In the genomic region with DNA sequence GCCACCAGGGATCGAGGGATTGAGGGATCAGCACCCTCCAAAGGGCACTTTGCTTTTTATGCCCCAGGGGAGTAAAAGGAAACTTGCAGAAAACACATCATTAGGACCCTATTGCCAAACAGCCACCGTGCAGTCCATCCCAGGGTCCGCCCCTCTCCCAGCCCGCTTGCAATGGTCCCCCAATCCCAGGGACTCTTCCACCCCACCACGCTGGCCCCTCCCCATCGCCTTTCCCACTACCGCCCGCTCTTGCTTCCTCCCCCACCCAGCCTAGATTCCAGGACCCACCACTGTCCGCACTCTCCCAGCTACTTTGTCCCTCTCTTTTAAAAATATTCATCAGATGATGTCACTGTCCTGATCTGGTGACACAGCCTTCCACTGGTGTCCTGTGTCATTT, we compare ENCODE assay signal across 2 cellular contexts.
TF ChIP-seq lines count a peak whose summit lies in the region.

No MANE protein-coding gene starts in this region.

TF ChIP-seq in GM23338, 12 proteins besides CTCF, POLR2A, EP300 and RAD21 (continued from another document):
- TF ChIP-seq REST (IDR thresholded peaks at IDR 0.05; ENCODE audit: unreplicated experiment), result no peak
- TF ChIP-seq ZNF331 (CRISPR knock-in tag; IDR thresholded peaks at IDR 0.05; ENCODE audit: low read depth), result no peak
- no peak for TF ChIP-seq CREB1 (CRISPR knock-in tag; IDR thresholded peaks at IDR 0.05; ENCODE audit: low read depth)
- TF ChIP-seq, protein P1, sequence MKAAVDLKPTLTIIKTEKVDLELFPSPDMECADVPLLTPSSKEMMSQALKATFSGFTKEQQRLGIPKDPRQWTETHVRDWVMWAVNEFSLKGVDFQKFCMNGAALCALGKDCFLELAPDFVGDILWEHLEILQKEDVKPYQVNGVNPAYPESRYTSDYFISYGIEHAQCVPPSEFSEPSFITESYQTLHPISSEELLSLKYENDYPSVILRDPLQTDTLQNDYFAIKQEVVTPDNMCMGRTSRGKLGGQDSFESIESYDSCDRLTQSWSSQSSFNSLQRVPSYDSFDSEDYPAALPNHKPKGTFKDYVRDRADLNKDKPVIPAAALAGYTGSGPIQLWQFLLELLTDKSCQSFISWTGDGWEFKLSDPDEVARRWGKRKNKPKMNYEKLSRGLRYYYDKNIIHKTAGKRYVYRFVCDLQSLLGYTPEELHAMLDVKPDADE (IDR thresholded peaks at IDR 0.05), result no peak
- no peak for TF ChIP-seq ZNF114 (CRISPR knock-in tag; IDR thresholded peaks at IDR 0.05)
- TF ChIP-seq NANOG (IDR thresholded peaks at IDR 0.05; ENCODE audit: borderline replicate concordance), result no peak
TF ChIP-seq in GM23338: peak in this region for 0.

TF ChIP-seq in K562, 482 proteins besides CTCF, POLR2A, EP300 and RAD21 (continued from another document):
- TF ChIP-seq, protein P2, sequence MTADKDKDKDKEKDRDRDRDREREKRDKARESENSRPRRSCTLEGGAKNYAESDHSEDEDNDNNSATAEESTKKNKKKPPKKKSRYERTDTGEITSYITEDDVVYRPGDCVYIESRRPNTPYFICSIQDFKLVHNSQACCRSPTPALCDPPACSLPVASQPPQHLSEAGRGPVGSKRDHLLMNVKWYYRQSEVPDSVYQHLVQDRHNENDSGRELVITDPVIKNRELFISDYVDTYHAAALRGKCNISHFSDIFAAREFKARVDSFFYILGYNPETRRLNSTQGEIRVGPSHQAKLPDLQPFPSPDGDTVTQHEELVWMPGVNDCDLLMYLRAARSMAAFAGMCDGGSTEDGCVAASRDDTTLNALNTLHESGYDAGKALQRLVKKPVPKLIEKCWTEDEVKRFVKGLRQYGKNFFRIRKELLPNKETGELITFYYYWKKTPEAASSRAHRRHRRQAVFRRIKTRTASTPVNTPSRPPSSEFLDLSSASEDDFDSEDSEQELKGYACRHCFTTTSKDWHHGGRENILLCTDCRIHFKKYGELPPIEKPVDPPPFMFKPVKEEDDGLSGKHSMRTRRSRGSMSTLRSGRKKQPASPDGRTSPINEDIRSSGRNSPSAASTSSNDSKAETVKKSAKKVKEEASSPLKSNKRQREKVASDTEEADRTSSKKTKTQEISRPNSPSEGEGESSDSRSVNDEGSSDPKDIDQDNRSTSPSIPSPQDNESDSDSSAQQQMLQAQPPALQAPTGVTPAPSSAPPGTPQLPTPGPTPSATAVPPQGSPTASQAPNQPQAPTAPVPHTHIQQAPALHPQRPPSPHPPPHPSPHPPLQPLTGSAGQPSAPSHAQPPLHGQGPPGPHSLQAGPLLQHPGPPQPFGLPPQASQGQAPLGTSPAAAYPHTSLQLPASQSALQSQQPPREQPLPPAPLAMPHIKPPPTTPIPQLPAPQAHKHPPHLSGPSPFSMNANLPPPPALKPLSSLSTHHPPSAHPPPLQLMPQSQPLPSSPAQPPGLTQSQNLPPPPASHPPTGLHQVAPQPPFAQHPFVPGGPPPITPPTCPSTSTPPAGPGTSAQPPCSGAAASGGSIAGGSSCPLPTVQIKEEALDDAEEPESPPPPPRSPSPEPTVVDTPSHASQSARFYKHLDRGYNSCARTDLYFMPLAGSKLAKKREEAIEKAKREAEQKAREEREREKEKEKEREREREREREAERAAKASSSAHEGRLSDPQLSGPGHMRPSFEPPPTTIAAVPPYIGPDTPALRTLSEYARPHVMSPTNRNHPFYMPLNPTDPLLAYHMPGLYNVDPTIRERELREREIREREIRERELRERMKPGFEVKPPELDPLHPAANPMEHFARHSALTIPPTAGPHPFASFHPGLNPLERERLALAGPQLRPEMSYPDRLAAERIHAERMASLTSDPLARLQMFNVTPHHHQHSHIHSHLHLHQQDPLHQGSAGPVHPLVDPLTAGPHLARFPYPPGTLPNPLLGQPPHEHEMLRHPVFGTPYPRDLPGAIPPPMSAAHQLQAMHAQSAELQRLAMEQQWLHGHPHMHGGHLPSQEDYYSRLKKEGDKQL (CRISPR knock-in tag; IDR thresholded peaks at IDR 0.05; ENCODE audit: borderline replicate concordance), result no peak
- TF ChIP-seq NCOA4 (IDR thresholded peaks at IDR 0.05; ENCODE audit: partially characterized antibody) (no peak), IFI16 (CRISPR knock-in tag; IDR thresholded peaks at IDR 0.05) (no peak)
- TF ChIP-seq, protein P3, sequence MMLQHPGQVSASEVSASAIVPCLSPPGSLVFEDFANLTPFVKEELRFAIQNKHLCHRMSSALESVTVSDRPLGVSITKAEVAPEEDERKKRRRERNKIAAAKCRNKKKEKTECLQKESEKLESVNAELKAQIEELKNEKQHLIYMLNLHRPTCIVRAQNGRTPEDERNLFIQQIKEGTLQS (IDR thresholded peaks at IDR 0.05), result 0 out of 2 replicates have a peak, but pooled peaks have one; percentile 17
- TF ChIP-seq, protein P3 (CRISPR knock-in tag; conservative IDR thresholded peaks at IDR 0.05), result no peak
